10 cellular contexts compared by ENCODE assay signal in genomic region chr5:147484708-147485020, GRCh38. TPM values are rescaled to one million over a fixed set of nuclear protein-coding genes. Genes with fewer than 3 reads are reported as not detected.
A peak's percentile ranks its signal among the peaks of the same experiment; 100 is the strongest.
DNase-seq lines count a peak whose midpoint lies in the region.
"Had no signal": no experiment of that assay in that cellular context is flagged by ENCODE, and none has a peak within 500 bp of the region (broad histone marks: within the 10 kb centered on the region; RNA-seq: fewer than 3 reads in every experiment).

No MANE protein-coding gene starts in this region.

- no peaks in the 10 kb centered on the region for H3K9me3 ChIP-seq in adipocyte (ENCODE audit: control insufficient read depth, low read length)
- H3K9me3 ChIP-seq in iPS-18a (ENCODE audit: control insufficient read depth, low read depth, low read length), result no peaks in the 10 kb centered on the region
- H3K9me3 ChIP-seq in skeletal muscle tissue (ENCODE audit: control insufficient read depth in 3 of 3, low read length in 3 of 3), result no peaks in the 10 kb centered on the region
- H3K9me3 ChIP-seq: adrenal gland had no signal

- H3K27ac ChIP-seq in iPS-18a (ENCODE audit: low read length) (peak overlapping the region; percentile 3), skeletal muscle tissue (ENCODE audit: low read depth, low read length) (peak overlapping the region; percentile 85)
- H3K27ac ChIP-seq: adrenal gland had no signal

- H3K27me3 ChIP-seq in adipocyte (replicated peaks; ENCODE audit: control insufficient read depth, insufficient read depth, low read length) (no peaks in the 10 kb centered on the region), iPS-18a (ENCODE audit: control insufficient read depth, insufficient read depth, low read length) (no peaks in the 10 kb centered on the region), skeletal muscle tissue (ENCODE audit: control insufficient read depth in 3 of 3, insufficient read depth in 3 of 3, low read length in 3 of 3) (no peaks in the 10 kb centered on the region)
- H3K27me3 ChIP-seq: adrenal gland had no signal

- H3K4me1 ChIP-seq in adipocyte (ENCODE audit: control insufficient read depth, insufficient read depth, low read length), result peaks cover 37% of the 10 kb centered on the region
- H3K4me1 ChIP-seq in iPS-18a (ENCODE audit: control insufficient read depth, low read depth, low read length), result peaks cover 36% of the 10 kb centered on the region
- peaks cover 0 to 15% (median 0%) of the 10 kb centered on the region in 3 donors for H3K4me1 ChIP-seq in skeletal muscle tissue (ENCODE audit: control insufficient read depth in 3 of 3, insufficient read depth in 3 of 3, low read length in 3 of 3)
- H3K4me1 ChIP-seq: adrenal gland had no signal

- peak overlapping the region; percentile 71 for H3K9ac ChIP-seq in adipocyte (ENCODE audit: low read length)
- no peak overlapping the region for H3K9ac ChIP-seq in iPS-18a (ENCODE audit: low read length)
- peak overlapping the region in 1 of 3 donors; percentile 2 for H3K9ac ChIP-seq in skeletal muscle tissue (ENCODE audit: low read depth in 1 of 3, low read length in 3 of 3)

- DNase-seq in H4 (ENCODE audit: low spot score) (peak; percentile 27), adipocyte (ENCODE audit: low read depth) (peak; percentile 61), NCI-H1694 (lab: John Stamatoyannopoulos, UW) (no peak), CD1c-positive myeloid dendritic cell (ENCODE audit: extremely low spot score) (no peak), DMS53 treated with DMSO at 0.1 percent for 48 hours (lab: John Stamatoyannopoulos, UW; ENCODE audit: unreplicated experiment) (no peak), T1000 (lab: John Stamatoyannopoulos, UW) (no peak)
- DNase-seq: stimulated activated CD4-positive, alpha-beta T cell treated with anti-CD3 and anti-CD28 coated beads, Interleukin-1b, Interleukin-23, amount 100 ng/mL, for 48 hours had no signal

- H3K4me3 ChIP-seq in adipocyte (ENCODE audit: low read length) (peak overlapping the region; percentile 38), iPS-18a (ENCODE audit: low read length) (no peak overlapping the region), skeletal muscle tissue (ENCODE audit: low read length in 3 of 3) (no peak overlapping the region)
- H3K4me3 ChIP-seq: adrenal gland had no signal

- H3K36me3 ChIP-seq in adipocyte (ENCODE audit: control insufficient read depth, insufficient read depth, low read length, severe bottlenecking) (no peaks in the 10 kb centered on the region), iPS-18a (ENCODE audit: control insufficient read depth, low read depth, low read length) (no peaks in the 10 kb centered on the region), skeletal muscle tissue (ENCODE audit: control insufficient read depth in 3 of 3, insufficient read depth in 3 of 3, low read length in 3 of 3) (no peaks in the 10 kb centered on the region)
- H3K36me3 ChIP-seq: adrenal gland had no signal

RNA-seq across cellular contexts. Expression of gene DPYSL3, which starts 25.2 kb away (rescaled TPM):
- 65.2 and 83.9 TPM in 2 replicates for total RNA-seq in H4 (2014; rRNA removed; shearing (Covaris generic))
- total RNA-seq in skeletal muscle tissue, result 109 TPM

Comparison
In these comparisons a context has a peak if more than half of its experiments do, and no peak if none do; other contexts are left out.
1. DNase-seq: peak in H4 (single experiment) and adipocyte (single experiment); none in NCI-H1694 (single experiment), CD1c-positive myeloid dendritic cell (single experiment), DMS53 treated with DMSO at 0.1 percent for 48 hours (single experiment) and T1000 (single experiment).